ENCODE assay signal across 9 cellular contexts in the genomic region with DNA sequence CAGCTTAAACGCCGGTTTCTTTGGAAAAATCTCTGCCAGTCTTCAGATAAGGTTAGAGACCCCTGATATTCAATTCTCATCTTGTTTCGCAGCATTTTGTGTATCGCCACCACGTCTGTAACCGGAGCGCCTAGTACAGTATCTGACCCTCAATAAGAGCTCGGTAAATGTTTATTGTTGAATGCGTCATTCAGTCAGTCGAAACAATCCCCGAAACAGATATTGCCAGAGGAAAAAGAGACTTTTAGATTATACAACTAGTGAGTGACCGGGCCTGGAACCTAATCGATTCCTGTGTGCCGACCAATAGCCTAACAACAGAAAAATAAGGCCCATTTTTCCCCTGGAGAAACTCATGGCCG. TPM values are rescaled to one million over a fixed set of nuclear protein-coding genes. Genes with fewer than 3 reads are reported as not detected.
DNase-seq lines count a peak whose midpoint lies in the region; ATAC-seq and TF ChIP-seq lines count a peak whose summit lies in the region.
"Had no signal": no experiment of that assay in that cellular context is flagged by ENCODE, and none has a peak within 500 bp of the region (broad histone marks: within the 10 kb centered on the region; RNA-seq: fewer than 3 reads in every experiment).

No MANE protein-coding gene starts in this region.

- H3K36me3 Mint-ChIP-seq in T-helper 2 cell treated with Interferon-gamma antibody and Interleukin-4, amounts not matched to agents 5 μg/mL and 100 μg/mL, for 36 hours (ENCODE audit: low read depth) = peaks cover 10% of the 10 kb centered on the region
- H3K36me3 Mint-ChIP-seq in activated naive CD8-positive, alpha-beta T cell treated with anti-CD3 and anti-CD28 coated beads, Interleukin-2, amount 10 ng/mL, durations not matched to agents 7 days and 5 days = peaks cover 8% of the 10 kb centered on the region

- peak overlapping the region; percentile 95 for H3K27ac Mint-ChIP-seq in T-helper 2 cell treated with Interferon-gamma antibody and Interleukin-4, amounts not matched to agents 5 μg/mL and 100 μg/mL, for 36 hours
- peak overlapping the region; percentile 93 for H3K27ac Mint-ChIP-seq in activated naive CD8-positive, alpha-beta T cell treated with anti-CD3 and anti-CD28 coated beads, Interleukin-2, amount 10 ng/mL, durations not matched to agents 7 days and 5 days

- H3K4me3 Mint-ChIP-seq in T-helper 2 cell treated with Interferon-gamma antibody and Interleukin-4, amounts not matched to agents 5 μg/mL and 100 μg/mL, for 36 hours = peak overlapping the region; percentile 86
- peak overlapping the region; percentile 84 for H3K4me3 Mint-ChIP-seq in activated naive CD8-positive, alpha-beta T cell treated with anti-CD3 and anti-CD28 coated beads, Interleukin-2, amount 10 ng/mL, durations not matched to agents 7 days and 5 days

- DNase-seq in T-helper 2 cell treated with Interferon-gamma antibody and Interleukin-4, amounts not matched to agents 5 μg/mL and 100 μg/mL, for 36 hours (ENCODE audit: low spot score) = no peak
- DNase-seq in T-helper 2 cell (no peak), kidney epithelial cell (ENCODE audit: low read depth) (no peak), substantia nigra (lab: John Stamatoyannopoulos, UW) (no peak), COLO829 (ENCODE audit: low spot score) (no peak), globus pallidus (ENCODE audit: low spot score) (no peak)
- DNase-seq in activated naive CD8-positive, alpha-beta T cell treated with anti-CD3 and anti-CD28 coated beads, Interleukin-2, amount 10 ng/mL, durations not matched to agents 7 days and 5 days = no peak
- DNase-seq: cortex of kidney had no signal

- no peak for ATAC-seq in activated naive CD8-positive, alpha-beta T cell treated with anti-CD3 and anti-CD28 coated beads, Interleukin-2, amount 10 ng/mL, durations not matched to agents 7 days and 5 days (ENCODE audit: low read depth)
- no peak for ATAC-seq in GM21717 (IDR thresholded peaks at IDR 0.05; ENCODE audit: unreplicated experiment)

- H3K27ac ChIP-seq in substantia nigra (ENCODE audit: low read depth, low read length, poor library complexity, severe bottlenecking) = peak overlapping the region; percentile 83

- TF ChIP-seq CTCF in kidney epithelial cell (IDR thresholded peaks at IDR 0.05; ENCODE audit: insufficient read depth, low read length, poor library complexity, severe bottlenecking) = no peak

- peak overlapping the region; percentile 93 for H3K4me3 ChIP-seq in kidney epithelial cell (ENCODE audit: low read depth, low read length)

- no peaks in the 10 kb centered on the region for H3K27me3 Mint-ChIP-seq in T-helper 2 cell treated with Interferon-gamma antibody and Interleukin-4, amounts not matched to agents 5 μg/mL and 100 μg/mL, for 36 hours (ENCODE audit: low read depth)
- H3K27me3 Mint-ChIP-seq in activated naive CD8-positive, alpha-beta T cell treated with anti-CD3 and anti-CD28 coated beads, Interleukin-2, amount 10 ng/mL, durations not matched to agents 7 days and 5 days = no peaks in the 10 kb centered on the region

- no peaks in the 10 kb centered on the region for H3K27me3 ChIP-seq in kidney epithelial cell (ENCODE audit: control insufficient read depth, insufficient read depth, low read length)

- peaks cover 2% of the 10 kb centered on the region for H3K9me3 Mint-ChIP-seq in T-helper 2 cell treated with Interferon-gamma antibody and Interleukin-4, amounts not matched to agents 5 μg/mL and 100 μg/mL, for 36 hours
- H3K9me3 Mint-ChIP-seq in activated naive CD8-positive, alpha-beta T cell treated with anti-CD3 and anti-CD28 coated beads, Interleukin-2, amount 10 ng/mL, durations not matched to agents 7 days and 5 days = no peaks in the 10 kb centered on the region

- POLR2A ChIA-PET in activated naive CD8-positive, alpha-beta T cell treated with anti-CD3 and anti-CD28 coated beads, Interleukin-2, amount 10 ng/mL, durations not matched to agents 7 days and 5 days (lab: Charles Lee) = interaction anchor here (0.9 to 1.2 kb wide), 5 partner anchors 8 to 246 kb away, joined by 3 to 6 read pairs (median 4); partner anchors contain the start of genes PFN1, PLD2 and PSMB6

- no peaks in the 10 kb centered on the region for H3K36me3 ChIP-seq in kidney epithelial cell (ENCODE audit: control insufficient read depth, insufficient read depth, low read length)

- peaks cover 38% of the 10 kb centered on the region for H3K4me1 Mint-ChIP-seq in T-helper 2 cell treated with Interferon-gamma antibody and Interleukin-4, amounts not matched to agents 5 μg/mL and 100 μg/mL, for 36 hours (ENCODE audit: low read depth)
- H3K4me1 Mint-ChIP-seq in activated naive CD8-positive, alpha-beta T cell treated with anti-CD3 and anti-CD28 coated beads, Interleukin-2, amount 10 ng/mL, durations not matched to agents 7 days and 5 days = peaks cover 44% of the 10 kb centered on the region

RNA-seq across cellular contexts. Expression of gene PELP1, which starts 0.6 kb away (rescaled TPM):
- total RNA-seq in activated naive CD8-positive, alpha-beta T cell treated with anti-CD3 and anti-CD28 coated beads, Interleukin-2, amount 10 ng/mL, durations not matched to agents 7 days and 5 days = 10 to 100 TPM; 73.8 to 74.7 TPM
- 33.8 and 46.2 TPM in 2 replicates for total RNA-seq in kidney epithelial cell

RNA-seq across cellular contexts. Expression of gene ARRB2, which starts 7.1 kb away (rescaled TPM):
- 100 to 1,000 TPM; 325 to 330 TPM for total RNA-seq in activated naive CD8-positive, alpha-beta T cell treated with anti-CD3 and anti-CD28 coated beads, Interleukin-2, amount 10 ng/mL, durations not matched to agents 7 days and 5 days
- total RNA-seq in kidney epithelial cell = 5.8 and 6.8 TPM in 2 replicates

RNA-seq across cellular contexts. Expression of gene MED11, which starts 27.9 kb away (rescaled TPM):
- total RNA-seq in activated naive CD8-positive, alpha-beta T cell treated with anti-CD3 and anti-CD28 coated beads, Interleukin-2, amount 10 ng/mL, durations not matched to agents 7 days and 5 days = 10 to 100 TPM; 29.4 to 32.2 TPM
- total RNA-seq in kidney epithelial cell = 19.1 and 23.6 TPM in 2 replicates

RNA-seq across cellular contexts. Expression of gene ZMYND15, which starts 36.3 kb away (rescaled TPM):
- total RNA-seq in activated naive CD8-positive, alpha-beta T cell treated with anti-CD3 and anti-CD28 coated beads, Interleukin-2, amount 10 ng/mL, durations not matched to agents 7 days and 5 days = under 1 TPM in 1 of 2 experiments, not detected in 1; 0.17 TPM
- total RNA-seq in kidney epithelial cell = 1.4 and 2.9 TPM in 2 replicates

RNA-seq across cellular contexts. Expression of gene CXCL16, which starts 36.4 kb away (rescaled TPM):
- total RNA-seq in activated naive CD8-positive, alpha-beta T cell treated with anti-CD3 and anti-CD28 coated beads, Interleukin-2, amount 10 ng/mL, durations not matched to agents 7 days and 5 days = 1 to 10 TPM; 2.7 to 3.0 TPM
- total RNA-seq in kidney epithelial cell = 96.1 and 106 TPM in 2 replicates

Comparison
In these comparisons a context has a peak if more than half of its experiments do, and no peak if none do; other contexts are left out.
1. RNA of gene ARRB2, which starts 7.1 kb away (total RNA-seq): 325 to 330 TPM in activated naive CD8-positive, alpha-beta T cell treated with anti-CD3 and anti-CD28 coated beads, Interleukin-2, amount 10 ng/mL, durations not matched to agents 7 days and 5 days; 5.8 to 6.8 TPM in kidney epithelial cell; every median in the first group is over 10 times any median in the second.